ENCODE assay signal across 9 cellular contexts in genomic region chr7:40680657-40681056, GRCh38.
DNase-seq lines count a peak whose midpoint lies in the region; ATAC-seq, FAIRE-seq and TF ChIP-seq lines count a peak whose summit lies in the region.
"Had no signal": no experiment of that assay in that cellular context is flagged by ENCODE, and none has a peak within 500 bp of the region (broad histone marks: within the 10 kb centered on the region; RNA-seq: fewer than 3 reads in every experiment).

No MANE protein-coding gene starts in this region.

- no peak for FAIRE-seq in GM12891 (lab: Jason Lieb, UNC)

- CTCF ChIA-PET in MCF 10A (lab: Yijun Ruan, JAX) = interaction anchor here (0.6 kb wide), 1 partner anchor 318 kb away, joined by 3 read pairs; no protein-coding TSS in a partner anchor

- H3K4me3 Mint-ChIP-seq in MCF 10A (ENCODE audit: unreplicated experiment) = no peak overlapping the region
- H3K4me3 Mint-ChIP-seq in T-helper 2 cell treated with Interferon-gamma antibody and Interleukin-4, amounts not matched to agents 5 μg/mL and 100 μg/mL, for 36 hours = no peak overlapping the region
- H3K4me3 Mint-ChIP-seq: central memory CD8-positive, alpha-beta T cell had no signal

- TF ChIP-seq CTCF in MCF 10A (IDR thresholded peaks at IDR 0.05; ENCODE audit: unreplicated experiment) (peak; percentile 41), breast epithelium (IDR thresholded peaks at IDR 0.05) (no peak)

- H3K4me3 ChIP-seq in breast epithelium = no peak overlapping the region

- no TSS peak for BruUV-seq in MCF 10A (replicated peaks; lab: Mats Ljungman, UMichigan)

- H3K27ac ChIP-seq in breast epithelium = no peak overlapping the region

- TF ChIP-seq POLR2A in breast epithelium (IDR thresholded peaks at IDR 0.05) (no peak), GM12891 (IDR thresholded peaks at IDR 0.05; ENCODE audit: low read depth, low read length) (no peak)

- H3K27ac Mint-ChIP-seq in MCF 10A (ENCODE audit: low read depth, unreplicated experiment) = no peak overlapping the region
- H3K27ac Mint-ChIP-seq in T-helper 2 cell treated with Interferon-gamma antibody and Interleukin-4, amounts not matched to agents 5 μg/mL and 100 μg/mL, for 36 hours = no peak overlapping the region

- H3K9me3 ChIP-seq in breast epithelium = no peaks in the 10 kb centered on the region

- no peaks in the 10 kb centered on the region for H3K27me3 Mint-ChIP-seq in MCF 10A (ENCODE audit: insufficient read depth, unreplicated experiment)
- no peaks in the 10 kb centered on the region for H3K27me3 Mint-ChIP-seq in T-helper 2 cell treated with Interferon-gamma antibody and Interleukin-4, amounts not matched to agents 5 μg/mL and 100 μg/mL, for 36 hours (ENCODE audit: low read depth)
- H3K27me3 Mint-ChIP-seq: central memory CD8-positive, alpha-beta T cell had no signal

- H3K4me1 ChIP-seq in breast epithelium = no peaks in the 10 kb centered on the region

- peaks cover 2% of the 10 kb centered on the region for H3K4me1 Mint-ChIP-seq in MCF 10A (ENCODE audit: insufficient read depth, unreplicated experiment)
- H3K4me1 Mint-ChIP-seq in T-helper 2 cell treated with Interferon-gamma antibody and Interleukin-4, amounts not matched to agents 5 μg/mL and 100 μg/mL, for 36 hours (ENCODE audit: low read depth) = no peaks in the 10 kb centered on the region
- H3K4me1 Mint-ChIP-seq: central memory CD8-positive, alpha-beta T cell had no signal

- H3K9me3 Mint-ChIP-seq in MCF 10A (ENCODE audit: unreplicated experiment) = no peaks in the 10 kb centered on the region
- no peaks in the 10 kb centered on the region for H3K9me3 Mint-ChIP-seq in T-helper 2 cell treated with Interferon-gamma antibody and Interleukin-4, amounts not matched to agents 5 μg/mL and 100 μg/mL, for 36 hours

- H3K36me3 Mint-ChIP-seq in MCF 10A (ENCODE audit: insufficient read depth, unreplicated experiment) = no peaks in the 10 kb centered on the region
- H3K36me3 Mint-ChIP-seq in T-helper 2 cell treated with Interferon-gamma antibody and Interleukin-4, amounts not matched to agents 5 μg/mL and 100 μg/mL, for 36 hours (ENCODE audit: low read depth) = no peaks in the 10 kb centered on the region

- no peaks in the 10 kb centered on the region for H3K27me3 ChIP-seq in breast epithelium

- DNase-seq in MCF 10A (ENCODE audit: unreplicated experiment) = peak; percentile 52
- DNase-seq in breast epithelium (ENCODE audit: low spot score in 2 of 2) = no peak
- DNase-seq in NCI-H524 treated with DMSO at 0.1 percent for 48 hours (lab: John Stamatoyannopoulos, UW) = peak; percentile 4
- peak; percentile 47 for DNase-seq in germinal center (ENCODE audit: low spot score)
- no peak for DNase-seq in stimulated activated CD8-positive, alpha-beta memory T cell treated with anti-CD3 and anti-CD28 coated beads, Interleukin-4, amount 100 ng/mL, for 48 hours
- no peak for DNase-seq in T-helper 2 cell treated with Interferon-gamma antibody and Interleukin-4, amounts not matched to agents 5 μg/mL and 100 μg/mL, for 36 hours (ENCODE audit: low spot score)
- no peak for DNase-seq in GM12891 (ENCODE audit: insufficient read length, low spot score)

- H3K36me3 ChIP-seq in breast epithelium = no peaks in the 10 kb centered on the region

- POLR2A ChIA-PET in MCF 10A (lab: Yijun Ruan, JAX) = no interaction called here

- intact Hi-C loops in MCF 10A (cut with micrococcal nuclease) = no loop called here
- intact Hi-C loops in breast epithelium (cut with DNase I; ENCODE audit: low total_unique reads) = no loop called here

- peak; percentile 86 for ATAC-seq in HG02610 (IDR thresholded peaks at IDR 0.05; ENCODE audit: unreplicated experiment)

TF ChIP-seq in GM12891, 5 proteins besides CTCF, POLR2A, EP300 and RAD21:
- TF ChIP-seq POU2F2 (IDR thresholded peaks at IDR 0.05; ENCODE audit: low read depth, low read length) (no peak), PAX5 (IDR thresholded peaks at IDR 0.05; ENCODE audit: insufficient read depth, low read length, severe bottlenecking) (no peak), SPI1 (IDR thresholded peaks at IDR 0.05; ENCODE audit: low read depth, low read length) (no peak), TAF1 (IDR thresholded peaks at IDR 0.05; ENCODE audit: low read depth, low read length) (no peak), POLR2AphosphoS5 (IDR thresholded peaks at IDR 0.05; ENCODE audit: low read depth, low read length) (no peak)
TF ChIP-seq in GM12891: peak in this region for 0.

Comparison
In these comparisons a context has a peak if more than half of its experiments do, and no peak if none do; other contexts are left out.
1. DNase-seq: peak in MCF 10A (single experiment), NCI-H524 treated with DMSO at 0.1 percent for 48 hours (single experiment) and germinal center (single experiment); none in breast epithelium (0 of 2), stimulated activated CD8-positive, alpha-beta memory T cell treated with anti-CD3 and anti-CD28 coated beads, Interleukin-4, amount 100 ng/mL, for 48 hours (single experiment), T-helper 2 cell treated with Interferon-gamma antibody and Interleukin-4, amounts not matched to agents 5 μg/mL and 100 μg/mL, for 36 hours (single experiment) and GM12891 (single experiment).